8 cellular contexts compared by ENCODE assay signal in the genomic region with DNA sequence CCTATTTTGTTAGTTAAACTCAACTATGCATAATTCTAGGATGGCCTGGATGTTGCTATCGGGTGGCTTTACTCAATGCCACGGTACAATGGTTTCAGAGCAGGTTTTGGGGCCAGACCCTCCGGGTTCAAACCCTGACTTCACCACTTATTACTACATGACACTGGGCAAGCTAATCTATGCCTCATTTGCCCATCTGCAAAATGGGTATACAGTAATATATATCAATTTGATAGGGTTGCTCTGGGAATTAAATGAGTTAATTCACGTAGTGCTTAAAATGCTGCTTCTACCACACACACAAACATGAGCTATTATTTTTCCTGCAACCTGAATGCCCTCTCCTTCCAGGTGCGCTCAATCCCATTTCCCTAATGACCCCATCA. TPM values are rescaled to one million over a fixed set of nuclear protein-coding genes. Genes with fewer than 3 reads are reported as not detected.
A peak's percentile ranks its signal among the peaks of the same experiment; 100 is the strongest.
DNase-seq lines count a peak whose midpoint lies in the region; ATAC-seq and TF ChIP-seq lines count a peak whose summit lies in the region.

No MANE protein-coding gene starts in this region.

- peak overlapping the region; percentile 96 for H3K9ac ChIP-seq in adipocyte (ENCODE audit: low read length)

- H3K4me1 ChIP-seq in adipocyte (ENCODE audit: control insufficient read depth, insufficient read depth, low read length) = peaks cover 23% of the 10 kb centered on the region

- peaks cover 38% of the 10 kb centered on the region for H3K4me1 Mint-ChIP-seq in activated CD4-positive, alpha-beta T cell treated with anti-CD3 and anti-CD28 coated beads for 36 hours

- POLR2A ChIA-PET in activated CD4-positive, alpha-beta T cell treated with anti-CD3 and anti-CD28 coated beads for 36 hours (lab: Charles Lee) = no interaction called here

- peak overlapping the region; percentile 86 for H3K27ac ChIP-seq in substantia nigra (ENCODE audit: low read depth, low read length, poor library complexity, severe bottlenecking)

- CTCF ChIA-PET in activated CD4-positive, alpha-beta T cell treated with anti-CD3 and anti-CD28 coated beads for 36 hours (lab: Charles Lee) = interaction anchor here (0.6 to 0.7 kb wide), 2 partner anchors 167 to 341 kb away, joined by 3 read pairs; no protein-coding TSS in a partner anchor

- H3K36me3 Mint-ChIP-seq in activated CD4-positive, alpha-beta T cell treated with anti-CD3 and anti-CD28 coated beads for 36 hours (ENCODE audit: low read depth) = peaks cover 26% of the 10 kb centered on the region

- no peak for TF ChIP-seq CTCF in kidney epithelial cell (IDR thresholded peaks at IDR 0.05; ENCODE audit: insufficient read depth, low read length, poor library complexity, severe bottlenecking)

- H3K9me3 ChIP-seq in adipocyte (ENCODE audit: control insufficient read depth, low read length) = no peaks in the 10 kb centered on the region

- H3K4me3 ChIP-seq in adipocyte (ENCODE audit: low read length) (peak overlapping the region; percentile 95), kidney epithelial cell (ENCODE audit: low read depth, low read length) (peak overlapping the region; percentile 68)

- no peaks in the 10 kb centered on the region for H3K9me3 Mint-ChIP-seq in activated CD4-positive, alpha-beta T cell treated with anti-CD3 and anti-CD28 coated beads for 36 hours (ENCODE audit: low read depth)

- no peak for ATAC-seq in activated CD4-positive, alpha-beta T cell treated with anti-CD3 and anti-CD28 coated beads for 36 hours
- ATAC-seq in GM21619 (IDR thresholded peaks at IDR 0.05; ENCODE audit: unreplicated experiment) = no peak

- H3K27me3 ChIP-seq in adipocyte (replicated peaks; ENCODE audit: control insufficient read depth, insufficient read depth, low read length) = no peaks in the 10 kb centered on the region
- no peaks in the 10 kb centered on the region for H3K27me3 ChIP-seq in kidney epithelial cell (ENCODE audit: control insufficient read depth, insufficient read depth, low read length)

- H3K27me3 Mint-ChIP-seq in activated CD4-positive, alpha-beta T cell treated with anti-CD3 and anti-CD28 coated beads for 36 hours = no peaks in the 10 kb centered on the region

- peak overlapping the region; percentile 98 for H3K27ac Mint-ChIP-seq in activated CD4-positive, alpha-beta T cell treated with anti-CD3 and anti-CD28 coated beads for 36 hours

- H3K4me3 Mint-ChIP-seq in activated CD4-positive, alpha-beta T cell treated with anti-CD3 and anti-CD28 coated beads for 36 hours = peak overlapping the region; percentile 98

- H3K36me3 ChIP-seq in adipocyte (ENCODE audit: control insufficient read depth, insufficient read depth, low read length, severe bottlenecking) (peaks cover 6% of the 10 kb centered on the region), kidney epithelial cell (ENCODE audit: control insufficient read depth, insufficient read depth, low read length) (no peaks in the 10 kb centered on the region)

- intact Hi-C loops in activated CD4-positive, alpha-beta T cell treated with anti-CD3 and anti-CD28 coated beads for 36 hours (cut with DNase I, micrococcal nuclease) = loop anchor here in 1 of 2 experiments (2.0 to 10.0 kb wide), 3 partner anchors 611 to 1299 kb away; a partner anchor contains a TSS

- no peak for DNase-seq in activated CD4-positive, alpha-beta T cell treated with anti-CD3 and anti-CD28 coated beads for 36 hours
- no peak for DNase-seq in activated CD4-positive, alpha-beta T cell treated with anti-CD3 and anti-CD28 coated beads, Interleukin-2, amount 50 U/mL, for 48 hours
- DNase-seq in adipocyte (ENCODE audit: low read depth) = no peak
- DNase-seq in kidney epithelial cell (ENCODE audit: low read depth) = no peak
- no peak for DNase-seq in substantia nigra (lab: John Stamatoyannopoulos, UW)
- DNase-seq in stimulated activated CD4-positive, alpha-beta T cell treated with anti-CD3 and anti-CD28 coated beads, Interleukin-2, amount 100 ng/mL, for 48 hours = no peak
- DNase-seq in amniotic stem cell (lab: John Stamatoyannopoulos, UW) = no peak

RNA-seq across cellular contexts. Expression of a gene that starts 0.8 kb away (rescaled TPM):
- 100 to 1,000 TPM; 150 to 162 TPM for total RNA-seq in activated CD4-positive, alpha-beta T cell treated with anti-CD3 and anti-CD28 coated beads for 36 hours
- total RNA-seq in kidney epithelial cell = 128 and 131 TPM in 2 replicates
